ENCODE assay signal across 10 cellular contexts in the genomic region with DNA sequence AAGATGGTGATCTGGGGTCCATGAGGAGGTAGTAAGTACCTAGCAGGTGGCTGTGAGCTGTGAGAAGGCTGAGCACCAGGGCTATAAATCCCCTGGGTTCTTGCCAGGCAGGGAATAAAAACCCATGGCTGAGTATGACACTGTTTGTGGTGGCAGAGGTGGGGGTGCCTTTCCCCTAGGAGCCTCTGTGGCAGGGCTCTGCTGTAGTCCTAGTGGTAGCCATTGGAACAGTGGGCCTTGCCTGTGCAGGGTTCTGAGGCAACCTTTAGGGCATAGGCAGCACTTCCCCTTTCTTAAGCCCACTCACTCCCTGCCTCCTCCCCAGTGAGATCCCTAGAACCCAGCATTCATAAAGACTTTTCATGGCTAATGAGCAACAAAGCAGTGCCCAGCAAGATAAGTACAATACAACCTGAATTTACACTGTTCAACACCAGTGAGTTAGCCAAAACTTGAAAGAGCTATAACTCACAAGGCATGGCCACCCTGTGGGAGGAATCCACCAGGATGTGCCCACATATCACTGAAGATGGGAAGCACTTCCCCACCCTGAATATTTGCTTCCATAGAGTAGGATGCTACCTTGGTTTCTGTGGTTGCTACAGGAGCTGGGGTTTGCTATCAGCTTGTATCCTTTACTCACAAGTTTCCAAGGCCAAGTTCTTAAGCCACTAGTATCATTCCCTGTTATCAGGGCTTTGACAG.
DNase-seq lines count a peak whose midpoint lies in the region; ATAC-seq, FAIRE-seq and TF ChIP-seq lines count a peak whose summit lies in the region.
"Had no signal": no experiment of that assay in that cellular context is flagged by ENCODE, and none has a peak within 500 bp of the region (broad histone marks: within the 10 kb centered on the region; RNA-seq: fewer than 3 reads in every experiment).

No MANE protein-coding gene starts in this region.

- no peak overlapping the region for H2AFZ ChIP-seq in K562 (ENCODE audit: low read depth, low read length)

- H3K27ac ChIP-seq in AG04450 (ENCODE audit: low read depth, low read length): no peak overlapping the region
- H3K27ac ChIP-seq in K562 (ENCODE audit: extremely low read depth, low read depth, low read length): no peak overlapping the region

- DNase-seq in AG04450 (ENCODE audit: low read depth, low spot score) (no peak), K562 (ENCODE audit: extremely low read depth in 1 of 4, low spot score in 3 of 4) (peak in 1 of 4 experiments; percentile 15), sciatic nerve (ENCODE audit: low spot score) (no peak), GM12892 (ENCODE audit: insufficient read length) (no peak)
- no peak for DNase-seq in activated CD4-positive, alpha-beta T cell treated with anti-CD3 and anti-CD28 coated beads, Interleukin-2, amount 10 ng/mL, durations not matched to agents 24 days and 14 days
- no peak for DNase-seq in activated CD8-positive, alpha-beta T cell treated with anti-CD3 and anti-CD28 coated beads for 36 hours
- DNase-seq: activated T-cell treated with anti-CD3 and anti-CD28 coated beads, Interleukin-2, amount 50 U/mL, for 4 hours; MG63 had no signal

- no peak overlapping the region for H3K27ac Mint-ChIP-seq in activated CD4-positive, alpha-beta T cell treated with anti-CD3 and anti-CD28 coated beads, Interleukin-2, amount 10 ng/mL, durations not matched to agents 24 days and 14 days
- H3K27ac Mint-ChIP-seq in activated CD8-positive, alpha-beta T cell treated with anti-CD3 and anti-CD28 coated beads for 36 hours: no peak overlapping the region

- H3K27me3 ChIP-seq in AG04450 (ENCODE audit: control insufficient read depth, insufficient read depth, low read length) (no peaks in the 10 kb centered on the region), K562 (ENCODE audit: control insufficient read depth in 2 of 2, insufficient read depth in 2 of 2, low read length in 2 of 2) (no peaks in the 10 kb centered on the region)
- H3K27me3 ChIP-seq: MG63 had no signal

- CTCF ChIA-PET in AG04450 (lab: Charles Lee) (interaction anchor here (0.8 to 2.1 kb wide), 5 partner anchors 39 to 352 kb away, joined by 3 to 6 read pairs (median 6); a partner anchor contains a TSS), K562 (lab: Yijun Ruan, JAX; ENCODE audit: low intra/inter-chr PET ratio) (no interaction called here)
- CTCF ChIA-PET in activated CD8-positive, alpha-beta T cell treated with anti-CD3 and anti-CD28 coated beads for 36 hours (lab: Charles Lee): interaction anchor here (1.0 to 1.7 kb wide), 2 partner anchors 10 to 66 kb away, joined by 3 to 5 read pairs; no protein-coding TSS in a partner anchor

- no peaks in the 10 kb centered on the region for H3K9me3 ChIP-seq in AG04450 (ENCODE audit: control insufficient read depth, insufficient read depth, low read length)
- H3K9me3 ChIP-seq in K562 (replicated peaks; ENCODE audit: control insufficient read depth, insufficient read depth, low read depth, low read length): no peaks in the 10 kb centered on the region
- H3K9me3 ChIP-seq: MG63 had no signal

- ATAC-seq in GM19438 (IDR thresholded peaks at IDR 0.05; ENCODE audit: low read depth, unreplicated experiment): peak; percentile 35
- ATAC-seq in HG03432 (IDR thresholded peaks at IDR 0.05; ENCODE audit: unreplicated experiment): peak; percentile 35
- ATAC-seq in K562: peak; percentile 80
- no peak for ATAC-seq in sciatic nerve
- no peak for ATAC-seq in activated CD8-positive, alpha-beta T cell treated with anti-CD3 and anti-CD28 coated beads for 36 hours

- TF ChIP-seq EP300 in K562 (IDR thresholded peaks at IDR 0.05; ENCODE audit: low read length): no peak

- no peak overlapping the region for H3K9ac ChIP-seq in K562 (ENCODE audit: insufficient read depth in 1 of 2, low read depth in 2 of 2, low read length in 2 of 2)

- H3K4me1 Mint-ChIP-seq in activated CD4-positive, alpha-beta T cell treated with anti-CD3 and anti-CD28 coated beads, Interleukin-2, amount 10 ng/mL, durations not matched to agents 24 days and 14 days: peaks cover 5% of the 10 kb centered on the region
- no peaks in the 10 kb centered on the region for H3K4me1 Mint-ChIP-seq in activated CD8-positive, alpha-beta T cell treated with anti-CD3 and anti-CD28 coated beads for 36 hours (ENCODE audit: low read depth)

- no peaks in the 10 kb centered on the region for H3K79me2 ChIP-seq in K562 (ENCODE audit: control insufficient read depth, insufficient read depth, low read length)

- H4K20me1 ChIP-seq in K562 (replicated peaks; ENCODE audit: control insufficient read depth, insufficient read depth, low read length): no peaks in the 10 kb centered on the region

- H3K27me3 Mint-ChIP-seq in activated CD4-positive, alpha-beta T cell treated with anti-CD3 and anti-CD28 coated beads, Interleukin-2, amount 10 ng/mL, durations not matched to agents 24 days and 14 days: peaks cover 13% of the 10 kb centered on the region
- H3K27me3 Mint-ChIP-seq in activated CD8-positive, alpha-beta T cell treated with anti-CD3 and anti-CD28 coated beads for 36 hours: peaks cover 4% of the 10 kb centered on the region

- H3K4me2 ChIP-seq in K562 (ENCODE audit: insufficient read depth, low read length): no peak overlapping the region

- TF ChIP-seq RAD21 in K562 (CRISPR knock-in tag; conservative IDR thresholded peaks at IDR 0.05 in 1 of 2, IDR thresholded peaks at IDR 0.05 in 1 of 2): no peak

- H3K4me3 ChIP-seq in AG04450 (ENCODE audit: low read depth, low read length) (no peak overlapping the region), K562 (no peak overlapping the region)
- H3K4me3 ChIP-seq: MG63 had no signal

- no peak overlapping the region for H3K4me3 Mint-ChIP-seq in activated CD4-positive, alpha-beta T cell treated with anti-CD3 and anti-CD28 coated beads, Interleukin-2, amount 10 ng/mL, durations not matched to agents 24 days and 14 days
- no peak overlapping the region for H3K4me3 Mint-ChIP-seq in activated CD8-positive, alpha-beta T cell treated with anti-CD3 and anti-CD28 coated beads for 36 hours
- H3K4me3 Mint-ChIP-seq: activated T-cell treated with anti-CD3 and anti-CD28 coated beads, Interleukin-2, amount 50 U/mL, for 4 hours had no signal

- in situ Hi-C loops in K562 (cut with MboI): no loop called here

- BruUV-seq in K562 (replicated peaks; lab: Mats Ljungman, UMichigan): no TSS peak

- no peaks in the 10 kb centered on the region for H3K9me1 ChIP-seq in K562 (ENCODE audit: control insufficient read depth, insufficient read depth, low read length)

- TF ChIP-seq CTCF in AG04450 (IDR thresholded peaks at IDR 0.05; ENCODE audit: low read depth, low read length) (0 out of 2 replicates have a peak, but pooled peaks have one; percentile 6), K562 (IDR thresholded peaks at IDR 0.05 in 2 of 3, conservative IDR thresholded peaks at IDR 0.05 in 1 of 3; ENCODE audit: insufficient read depth in 2 of 3, low read depth in 1 of 3, low read length in 3 of 3) (no peak)
- no peak for TF ChIP-seq CTCF in activated CD8-positive, alpha-beta T cell treated with anti-CD3 and anti-CD28 coated beads for 36 hours (IDR thresholded peaks at IDR 0.05)

- H3K4me1 ChIP-seq in K562 (replicated peaks in 1 of 2; ENCODE audit: control insufficient read depth in 2 of 2, insufficient read depth in 2 of 2, low read length in 2 of 2): no peaks in the 10 kb centered on the region; a peak in 1 of 5 replicates

- no peak for FAIRE-seq in K562 (lab: Jason Lieb, UNC)
- FAIRE-seq in GM12892 (lab: Jason Lieb, UNC): no peak

- POLR2A ChIA-PET in AG04450 (lab: Yijun Ruan, JAX): no interaction called here
- POLR2A ChIA-PET in K562 (lab: Yijun Ruan, JAX): interaction anchor here (0.8 kb wide), 1 partner anchor 9 kb away, joined by 5 read pairs; no protein-coding TSS in a partner anchor
- POLR2A ChIA-PET in activated CD8-positive, alpha-beta T cell treated with anti-CD3 and anti-CD28 coated beads for 36 hours (lab: Charles Lee): no interaction called here

- intact Hi-C loops in K562 (cut with micrococcal nuclease): loop anchor here (10.0 kb wide), 1 partner anchor 1066 kb away; no protein-coding TSS in a partner anchor
- intact Hi-C loops in sciatic nerve (cut with DNase I): no loop called here
- intact Hi-C loops in activated CD4-positive, alpha-beta T cell treated with anti-CD3 and anti-CD28 coated beads, Interleukin-2, amount 10 ng/mL, durations not matched to agents 24 days and 14 days (cut with micrococcal nuclease): no loop called here
- intact Hi-C loops in activated CD8-positive, alpha-beta T cell treated with anti-CD3 and anti-CD28 coated beads for 36 hours (cut with micrococcal nuclease): no loop called here

- no peaks in the 10 kb centered on the region for H3K36me3 ChIP-seq in K562 (ENCODE audit: control insufficient read depth, insufficient read depth, low read length)
- H3K36me3 ChIP-seq: MG63 had no signal

- TF ChIP-seq POLR2A in K562 (conservative IDR thresholded peaks at IDR 0.05) (no peak), GM12892 (IDR thresholded peaks at IDR 0.05; ENCODE audit: low read depth, low read length) (no peak)

- peaks cover 7% of the 10 kb centered on the region for H3K9me3 Mint-ChIP-seq in activated CD4-positive, alpha-beta T cell treated with anti-CD3 and anti-CD28 coated beads, Interleukin-2, amount 10 ng/mL, durations not matched to agents 24 days and 14 days
- H3K9me3 Mint-ChIP-seq in activated CD8-positive, alpha-beta T cell treated with anti-CD3 and anti-CD28 coated beads for 36 hours: no peaks in the 10 kb centered on the region
- H3K9me3 Mint-ChIP-seq: activated T-cell treated with anti-CD3 and anti-CD28 coated beads, Interleukin-2, amount 50 U/mL, for 4 hours had no signal

- no peaks in the 10 kb centered on the region for H3K36me3 Mint-ChIP-seq in activated CD4-positive, alpha-beta T cell treated with anti-CD3 and anti-CD28 coated beads, Interleukin-2, amount 10 ng/mL, durations not matched to agents 24 days and 14 days (ENCODE audit: low read depth)
- no peaks in the 10 kb centered on the region for H3K36me3 Mint-ChIP-seq in activated CD8-positive, alpha-beta T cell treated with anti-CD3 and anti-CD28 coated beads for 36 hours (ENCODE audit: low read depth)

TF ChIP-seq in K562, 482 proteins besides CTCF, POLR2A, EP300 and RAD21:
- TF ChIP-seq EHMT2 (IDR thresholded peaks at IDR 0.05) (no peak), SPI1 (IDR thresholded peaks at IDR 0.05; ENCODE audit: borderline replicate concordance, low read depth, low read length) (peak; percentile 96)

Comparison
In these comparisons a context has a peak if more than half of its experiments do, and no peak if none do; other contexts are left out.
1. ATAC-seq: peak in GM19438 (single experiment), HG03432 (single experiment) and K562 (single experiment); none in sciatic nerve (single experiment) and activated CD8-positive, alpha-beta T cell treated with anti-CD3 and anti-CD28 coated beads for 36 hours (single experiment).